ENCODE assay signal across 1 cellular context in the genomic region with DNA sequence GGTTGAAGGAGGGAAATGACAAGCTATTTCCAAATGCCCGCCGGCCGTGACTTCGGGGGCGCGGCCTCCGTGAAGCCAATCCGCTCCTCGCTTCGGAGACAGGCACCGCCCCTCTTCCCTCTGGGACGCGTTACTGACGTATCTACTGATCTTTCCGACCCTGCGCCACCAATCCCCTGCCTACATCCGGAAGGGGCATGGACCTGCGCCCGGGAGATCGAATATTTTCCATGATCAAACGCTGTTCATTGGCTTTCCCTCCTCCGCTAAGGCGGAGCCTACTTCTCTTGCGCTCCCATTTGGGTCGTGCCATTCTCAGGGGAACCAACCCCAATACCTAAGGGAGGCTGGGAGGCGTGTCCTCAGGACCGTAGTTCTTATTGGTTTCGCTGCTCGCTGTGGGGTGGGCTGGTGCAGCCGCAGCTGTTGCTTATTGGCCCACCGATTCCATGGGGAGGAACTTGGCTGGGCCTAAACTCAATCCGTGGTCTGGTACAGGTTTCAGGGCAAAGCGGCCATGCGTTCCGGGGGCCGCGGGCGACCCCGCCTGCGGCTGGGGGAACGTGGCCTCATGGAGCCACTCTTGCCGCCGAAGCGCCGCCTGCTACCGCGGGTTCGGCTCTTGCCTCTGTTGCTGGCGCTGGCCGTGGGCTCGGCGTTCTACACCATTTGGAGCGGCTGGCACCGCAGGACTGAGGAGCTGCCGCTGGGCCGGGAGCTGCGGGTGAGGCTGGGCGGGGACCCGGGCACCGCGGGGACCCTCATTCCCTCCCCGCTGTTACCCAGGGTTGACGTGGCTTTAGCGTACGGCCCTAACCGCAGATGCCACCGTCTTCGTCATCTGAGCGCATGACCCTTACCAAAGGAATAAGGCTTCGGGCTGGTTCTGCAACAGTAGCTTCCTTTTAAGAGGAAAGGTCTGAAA.
TF ChIP-seq lines count a peak whose summit lies in the region.

QPCTL (plus strand) TSS at position 480 of the 925 bp plus-strand sequence; CDS start at position 518, 38 bp downstream.

TF ChIP-seq in SK-N-SH, 30 proteins besides CTCF, POLR2A, EP300 and RAD21 (continued from another document):
- TF ChIP-seq, protein P1, sequence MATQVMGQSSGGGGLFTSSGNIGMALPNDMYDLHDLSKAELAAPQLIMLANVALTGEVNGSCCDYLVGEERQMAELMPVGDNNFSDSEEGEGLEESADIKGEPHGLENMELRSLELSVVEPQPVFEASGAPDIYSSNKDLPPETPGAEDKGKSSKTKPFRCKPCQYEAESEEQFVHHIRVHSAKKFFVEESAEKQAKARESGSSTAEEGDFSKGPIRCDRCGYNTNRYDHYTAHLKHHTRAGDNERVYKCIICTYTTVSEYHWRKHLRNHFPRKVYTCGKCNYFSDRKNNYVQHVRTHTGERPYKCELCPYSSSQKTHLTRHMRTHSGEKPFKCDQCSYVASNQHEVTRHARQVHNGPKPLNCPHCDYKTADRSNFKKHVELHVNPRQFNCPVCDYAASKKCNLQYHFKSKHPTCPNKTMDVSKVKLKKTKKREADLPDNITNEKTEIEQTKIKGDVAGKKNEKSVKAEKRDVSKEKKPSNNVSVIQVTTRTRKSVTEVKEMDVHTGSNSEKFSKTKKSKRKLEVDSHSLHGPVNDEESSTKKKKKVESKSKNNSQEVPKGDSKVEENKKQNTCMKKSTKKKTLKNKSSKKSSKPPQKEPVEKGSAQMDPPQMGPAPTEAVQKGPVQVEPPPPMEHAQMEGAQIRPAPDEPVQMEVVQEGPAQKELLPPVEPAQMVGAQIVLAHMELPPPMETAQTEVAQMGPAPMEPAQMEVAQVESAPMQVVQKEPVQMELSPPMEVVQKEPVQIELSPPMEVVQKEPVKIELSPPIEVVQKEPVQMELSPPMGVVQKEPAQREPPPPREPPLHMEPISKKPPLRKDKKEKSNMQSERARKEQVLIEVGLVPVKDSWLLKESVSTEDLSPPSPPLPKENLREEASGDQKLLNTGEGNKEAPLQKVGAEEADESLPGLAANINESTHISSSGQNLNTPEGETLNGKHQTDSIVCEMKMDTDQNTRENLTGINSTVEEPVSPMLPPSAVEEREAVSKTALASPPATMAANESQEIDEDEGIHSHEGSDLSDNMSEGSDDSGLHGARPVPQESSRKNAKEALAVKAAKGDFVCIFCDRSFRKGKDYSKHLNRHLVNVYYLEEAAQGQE (IDR thresholded peaks at IDR 0.05; ENCODE audit: low read depth, low read length): no peak
- no peak for TF ChIP-seq RXRA (IDR thresholded peaks at IDR 0.05; ENCODE audit: borderline replicate concordance, low read depth)
- peak; percentile 96 for TF ChIP-seq MXI1 (IDR thresholded peaks at IDR 0.05; ENCODE audit: low read depth, low read length)
- TF ChIP-seq GABPA (IDR thresholded peaks at IDR 0.05; ENCODE audit: low read depth): no peak
- peak; percentile 52 for TF ChIP-seq NRF1 (IDR thresholded peaks at IDR 0.05; ENCODE audit: low read depth, low read length)
- TF ChIP-seq JUND (IDR thresholded peaks at IDR 0.05): no peak
- no peak for TF ChIP-seq SMC3 (IDR thresholded peaks at IDR 0.05; ENCODE audit: low read depth, low read length)
- TF ChIP-seq NFIC (IDR thresholded peaks at IDR 0.05; ENCODE audit: borderline replicate concordance): no peak
- TF ChIP-seq FOSL2 (IDR thresholded peaks at IDR 0.05; ENCODE audit: borderline replicate concordance, low read depth): no peak
- no peak for TF ChIP-seq USF2 (IDR thresholded peaks at IDR 0.05; ENCODE audit: borderline replicate concordance, low read depth, low read length)
- peak; percentile 14; the same call in 1 of the 2 replicates for TF ChIP-seq TAF1 (IDR thresholded peaks at IDR 0.05; ENCODE audit: borderline replicate concordance, low read depth, low read length)
- peak; percentile 13; the same call in 1 of the 2 replicates for TF ChIP-seq RCOR1 (IDR thresholded peaks at IDR 0.05; ENCODE audit: low read length)
- no peak for TF ChIP-seq TCF12 (IDR thresholded peaks at IDR 0.05)
